ENCODE assay signal across 16 cellular contexts in the genomic region with DNA sequence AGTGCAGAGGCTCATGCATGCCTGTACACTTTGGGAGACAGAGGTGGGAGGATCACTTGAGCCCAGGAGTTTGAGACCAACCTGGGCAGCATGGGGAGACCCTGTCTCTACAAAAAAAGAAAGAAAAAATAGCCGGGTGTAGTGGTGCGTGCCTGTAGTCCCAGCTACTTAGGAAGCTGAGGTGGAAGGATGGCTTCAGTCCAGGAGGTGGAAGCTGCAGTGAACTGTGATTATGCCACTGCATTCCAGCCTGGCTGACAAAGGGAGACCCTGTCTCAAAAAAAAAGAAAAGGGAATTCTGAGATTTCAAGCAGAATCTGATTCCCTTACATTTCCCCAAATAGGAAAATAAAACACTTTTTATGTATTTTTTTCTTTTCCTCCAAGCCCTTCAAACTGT.
DNase-seq lines count a peak whose midpoint lies in the region; ATAC-seq and TF ChIP-seq lines count a peak whose summit lies in the region.
"Had no signal": no experiment of that assay in that cellular context is flagged by ENCODE, and none has a peak within 500 bp of the region (broad histone marks: within the 10 kb centered on the region; RNA-seq: fewer than 3 reads in every experiment).

No MANE protein-coding gene starts in this region.

- H3K9me3 ChIP-seq in heart right ventricle (no peaks in the 10 kb centered on the region), skeletal muscle tissue (ENCODE audit: control insufficient read depth in 3 of 3, low read length in 3 of 3) (no peaks in the 10 kb centered on the region), vagina (no peaks in the 10 kb centered on the region)
- H3K9me3 ChIP-seq: BLaER1 treated with 17β-estradiol and CSF1 and Interleukin-3, amounts not matched to agents 10 nM and 100 nM; HAP-1 had no signal

- H3K36me3 ChIP-seq in heart right ventricle (no peaks in the 10 kb centered on the region), skeletal muscle tissue (ENCODE audit: control insufficient read depth in 3 of 3, insufficient read depth in 3 of 3, low read length in 3 of 3) (no peaks in the 10 kb centered on the region), vagina (no peaks in the 10 kb centered on the region)
- H3K36me3 ChIP-seq: BLaER1 treated with 17β-estradiol and CSF1 and Interleukin-3, amounts not matched to agents 10 nM and 100 nM; HAP-1 had no signal

- intact Hi-C loops in heart right ventricle (cut with DNase I): loop anchor here in 5 of 10 donors (5.0 to 10.0 kb wide), 3 partner anchors 197 to 227 kb away; no protein-coding TSS in a partner anchor
- intact Hi-C loops in Right ventricle myocardium superior (cut with DNase I): loop anchor here (10.0 kb wide), 1 partner anchor 227 kb away; no protein-coding TSS in a partner anchor
- intact Hi-C loops in vagina (cut with DNase I): no loop called here

- TF ChIP-seq POLR2A in vagina (IDR thresholded peaks at IDR 0.05): no peak

- H3K27me3 ChIP-seq in heart right ventricle (no peaks in the 10 kb centered on the region), skeletal muscle tissue (ENCODE audit: control insufficient read depth in 3 of 3, insufficient read depth in 3 of 3, low read length in 3 of 3) (no peaks in the 10 kb centered on the region), vagina (no peaks in the 10 kb centered on the region)
- H3K27me3 ChIP-seq: BLaER1 treated with 17β-estradiol and CSF1 and Interleukin-3, amounts not matched to agents 10 nM and 100 nM had no signal

- H3K4me1 ChIP-seq in heart right ventricle (peaks cover 14 to 84% (median 63%) of the 10 kb centered on the region in 9 donors), skeletal muscle tissue (ENCODE audit: control insufficient read depth in 3 of 3, insufficient read depth in 3 of 3, low read length in 3 of 3) (peaks cover 25 to 58% (median 41%) of the 10 kb centered on the region in 3 donors), vagina (peaks cover 21% of the 10 kb centered on the region)
- H3K4me1 ChIP-seq: HAP-1 had no signal

- DNase-seq in heart right ventricle (no peak), Right ventricle myocardium superior (no peak), left kidney (ENCODE audit: low read depth, low spot score) (peak; percentile 15), vagina (ENCODE audit: extremely low spot score in 2 of 2) (no peak), caudate nucleus (lab: John Stamatoyannopoulos, UW) (no peak), NCI-H774 (lab: John Stamatoyannopoulos, UW) (no peak)
- DNase-seq: NCI-H1092 treated with DMSO at 0.1 percent for 48 hours, NCI-H187, NCI-H69, PC-3 had no signal

- WGBS in heart right ventricle, 2 donors: 38 to 69% methylated on average over 2 of the region's 2 CpGs

- TF ChIP-seq CTCF in heart right ventricle (IDR thresholded peaks at IDR 0.05) (no peak), vagina (IDR thresholded peaks at IDR 0.05) (no peak)

- no peak for ATAC-seq in heart right ventricle
- no peak for ATAC-seq in Right ventricle myocardium superior (ENCODE audit: poor library complexity)
- ATAC-seq in HG02759 (IDR thresholded peaks at IDR 0.05; ENCODE audit: unreplicated experiment): no peak
- ATAC-seq: HepG2, PC-3 had no signal

- H3K4me3 ChIP-seq in heart right ventricle (no peak overlapping the region), skeletal muscle tissue (ENCODE audit: low read length in 3 of 3) (no peak overlapping the region), vagina (no peak overlapping the region)
- H3K4me3 ChIP-seq: BLaER1 treated with 17β-estradiol and CSF1 and Interleukin-3, amounts not matched to agents 10 nM and 100 nM; HAP-1 had no signal

- no peak overlapping the region for H3K9ac ChIP-seq in skeletal muscle tissue (ENCODE audit: low read depth in 1 of 3, low read length in 3 of 3)
- H3K9ac ChIP-seq: BLaER1 treated with 17β-estradiol and CSF1 and Interleukin-3, amounts not matched to agents 10 nM and 100 nM; KMS-11 had no signal

- H3K27ac ChIP-seq in heart right ventricle: peak overlapping the region in 8 of 10 donors; percentile 4 to 50 (median 28)
- peak overlapping the region; percentile 49 for H3K27ac ChIP-seq in skeletal muscle tissue (ENCODE audit: low read depth, low read length)
- peak overlapping the region; percentile 19 for H3K27ac ChIP-seq in vagina
- H3K27ac ChIP-seq in caudate nucleus (ENCODE audit: low read depth, low read length): no peak overlapping the region
- H3K27ac ChIP-seq: BLaER1 treated with 17β-estradiol and CSF1 and Interleukin-3, amounts not matched to agents 10 nM and 100 nM; KMS-11 had no signal
